In the genomic region with DNA sequence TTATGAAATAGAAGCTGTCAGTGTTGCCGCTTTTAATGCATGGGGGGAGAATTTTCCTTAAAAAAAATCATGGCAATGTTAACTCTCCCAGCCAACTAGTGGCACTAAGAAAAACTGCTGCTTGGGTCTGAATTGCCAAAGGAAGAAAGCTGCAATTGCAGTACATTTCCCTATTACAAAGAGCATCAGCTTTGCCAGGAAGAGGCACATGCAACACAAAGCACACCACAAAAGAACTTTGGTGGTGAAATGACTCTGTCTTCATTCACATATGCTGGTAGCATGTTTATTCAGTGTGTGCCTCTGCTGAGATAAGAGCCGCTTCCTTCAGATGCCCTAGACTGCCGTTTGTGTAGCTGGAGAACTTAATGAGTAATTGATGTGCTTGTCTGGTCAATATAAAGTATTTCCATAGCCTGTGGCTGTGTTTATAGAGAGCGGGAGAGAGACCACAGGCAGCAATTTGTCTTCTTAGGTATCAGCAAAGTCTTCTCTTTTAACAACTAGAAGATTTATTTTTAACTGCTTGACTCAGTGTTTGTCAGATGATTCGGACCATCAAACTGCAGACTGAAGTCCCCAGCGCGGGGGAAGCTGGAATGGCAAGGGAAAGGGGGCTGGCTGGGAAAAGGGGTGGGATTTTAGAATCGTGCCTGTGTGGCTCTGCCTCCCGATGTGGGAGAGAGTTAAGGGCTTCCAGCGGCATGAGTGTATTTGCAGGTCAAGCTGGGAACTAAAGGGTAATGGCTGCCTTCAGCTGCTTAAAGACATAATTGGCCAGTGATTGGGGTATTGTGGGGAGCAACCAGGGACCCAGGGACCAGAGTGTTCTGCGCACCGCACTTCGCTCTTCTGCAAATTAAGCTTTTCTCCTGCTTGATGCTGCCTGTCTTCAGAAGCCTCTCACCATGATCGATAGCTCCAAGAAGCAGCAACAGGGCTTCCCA, we compare ENCODE assay signal across 8 cellular contexts.
DNase-seq lines count a peak whose midpoint lies in the region; ATAC-seq and TF ChIP-seq lines count a peak whose summit lies in the region.

No MANE protein-coding gene starts in this region.

- no peaks in the 10 kb centered on the region for H3K27me3 ChIP-seq in ascending aorta
- H3K27me3 ChIP-seq in iPS-18a (ENCODE audit: control insufficient read depth, insufficient read depth, low read length), result no peaks in the 10 kb centered on the region
- H3K27me3 ChIP-seq in gastrocnemius medialis, result no peaks in the 10 kb centered on the region

- H3K36me3 ChIP-seq in ascending aorta, result no peaks in the 10 kb centered on the region
- H3K36me3 ChIP-seq in iPS-18a (ENCODE audit: control insufficient read depth, low read depth, low read length), result no peaks in the 10 kb centered on the region
- H3K36me3 ChIP-seq in gastrocnemius medialis, result no peaks in the 10 kb centered on the region

- in situ Hi-C loops in gastrocnemius medialis (cut with MboI; ENCODE audit: low sequenced_read_pairs in 4 of 4), result no loop called here

- H3K9ac ChIP-seq in iPS-18a (ENCODE audit: low read length), result no peak overlapping the region

- DNase-seq in DMS53 treated with DMSO at 0.1 percent for 48 hours (lab: John Stamatoyannopoulos, UW; ENCODE audit: unreplicated experiment) (peak; percentile 68), NCI-H1092 treated with DMSO at 0.1 percent for 48 hours (lab: John Stamatoyannopoulos, UW) (peak; percentile 76), ascending aorta (ENCODE audit: low spot score in 2 of 2) (no peak), gastrocnemius medialis (peak; percentile 7 to 32), natural killer cell (no peak)

- H3K9me3 ChIP-seq in ascending aorta (no peaks in the 10 kb centered on the region), iPS-18a (ENCODE audit: control insufficient read depth, low read depth, low read length) (no peaks in the 10 kb centered on the region), gastrocnemius medialis (no peaks in the 10 kb centered on the region)

- H3K27me3 Mint-ChIP-seq in natural killer cell (ENCODE audit: low read depth in 2 of 2), result no peaks in the 10 kb centered on the region

- H3K4me3 ChIP-seq in ascending aorta (peak overlapping the region; percentile 48 to 55), iPS-18a (ENCODE audit: low read length) (peak overlapping the region; percentile 8), gastrocnemius medialis (peak overlapping the region; percentile 57 to 65 (median 62))

- peak; percentile 37 to 72 for TF ChIP-seq POLR2A in gastrocnemius medialis (IDR thresholded peaks at IDR 0.05)

- no peak overlapping the region for H3K4me3 Mint-ChIP-seq in natural killer cell

- H3K27ac Mint-ChIP-seq in natural killer cell, result no peak overlapping the region

- H3K36me3 Mint-ChIP-seq in natural killer cell, result no peaks in the 10 kb centered on the region

- ATAC-seq in gastrocnemius medialis (peak; percentile 71 to 73), natural killer cell (no peak), HG02840 (IDR thresholded peaks at IDR 0.05; ENCODE audit: low FRiP score, unreplicated experiment) (no peak), GM21717 (IDR thresholded peaks at IDR 0.05; ENCODE audit: unreplicated experiment) (no peak)

- H3K9me3 Mint-ChIP-seq in natural killer cell, result no peaks in the 10 kb centered on the region

- H3K27ac ChIP-seq in ascending aorta (peak overlapping the region; percentile 66 to 67), iPS-18a (ENCODE audit: low read length) (no peak overlapping the region), gastrocnemius medialis (peak overlapping the region; percentile 87 to 92 (median 90))

- H3K4me1 ChIP-seq in ascending aorta (peaks cover 0 to 11% of the 10 kb centered on the region in 2 donors), iPS-18a (ENCODE audit: control insufficient read depth, low read depth, low read length) (peaks cover 11% of the 10 kb centered on the region), gastrocnemius medialis (peaks cover 45 to 62% of the 10 kb centered on the region in 2 donors)

- TF ChIP-seq CTCF in ascending aorta (IDR thresholded peaks at IDR 0.05) (peak; percentile 28 to 57 (median 39)), gastrocnemius medialis (IDR thresholded peaks at IDR 0.05 in 4 of 5, conservative IDR thresholded peaks at IDR 0.05 in 1 of 5) (peak; percentile 47 to 66 (median 59)), natural killer cell (IDR thresholded peaks at IDR 0.05) (no peak)

- intact Hi-C loops in ascending aorta (cut with DNase I), result loop anchor here (5.0 to 10.0 kb wide), 3 partner anchors 169 to 264 kb away; partner anchors contain the start of gene ERCC4
- intact Hi-C loops in gastrocnemius medialis (cut with DNase I; ENCODE audit: low total_unique reads), result loop anchor here (5.0 kb wide), 3 partner anchors 74 to 184 kb away; partner anchors contain the start of gene MRTFB
- intact Hi-C loops in natural killer cell (cut with micrococcal nuclease), result loop anchor here (10.0 kb wide), 1 partner anchor 59 kb away; no protein-coding TSS in a partner anchor

- H3K4me1 Mint-ChIP-seq in natural killer cell, result no peaks in the 10 kb centered on the region

Comparison
In these comparisons a context has a peak if more than half of its experiments do, and no peak if none do; other contexts are left out.
1. DNase-seq: peak in DMS53 treated with DMSO at 0.1 percent for 48 hours (single experiment), NCI-H1092 treated with DMSO at 0.1 percent for 48 hours (single experiment) and gastrocnemius medialis (2 of 2); none in ascending aorta (0 of 2) and natural killer cell (single experiment).
2. H3K4me3 ChIP-seq: peak in every context shown above with its lines; median percentile 62 in gastrocnemius medialis; 52 in ascending aorta; 8 in iPS-18a.
3. ATAC-seq: peak in gastrocnemius medialis (2 of 2); none in natural killer cell (0 of 3), HG02840 (single experiment) and GM21717 (single experiment).